In the genomic region with DNA sequence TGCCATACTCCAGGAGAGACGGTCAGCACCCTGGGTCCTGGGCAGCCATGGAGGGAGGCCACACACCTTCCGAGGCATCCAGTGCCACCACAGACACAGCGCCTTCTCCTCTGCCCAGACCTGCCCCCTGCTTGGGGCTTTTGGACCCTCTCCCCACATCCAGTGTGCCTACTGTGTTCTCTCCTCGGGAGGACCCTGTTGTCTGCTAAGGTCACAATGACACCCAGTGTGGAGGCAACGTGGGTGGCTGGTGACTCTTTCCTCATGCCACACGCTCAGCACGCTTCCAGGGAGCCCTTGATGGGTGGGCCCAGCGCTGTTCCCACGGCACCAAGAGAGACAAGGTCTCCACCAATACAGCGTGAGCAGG, we compare ENCODE assay signal across 19 cellular contexts.
DNase-seq lines count a peak whose midpoint lies in the region; ATAC-seq, FAIRE-seq and TF ChIP-seq lines count a peak whose summit lies in the region.
"Had no signal": no experiment of that assay in that cellular context is flagged by ENCODE, and none has a peak within 500 bp of the region (broad histone marks: within the 10 kb centered on the region; RNA-seq: fewer than 3 reads in every experiment).

No MANE protein-coding gene starts in this region.

- H3K4me3 Mint-ChIP-seq in T-helper 17 cell (no peak overlapping the region), Calu3 (ENCODE audit: low read depth, unreplicated experiment) (no peak overlapping the region)

- H3K27ac Mint-ChIP-seq in T-helper 17 cell (peak overlapping the region; percentile 65), Calu3 (ENCODE audit: unreplicated experiment) (no peak overlapping the region)

- DNase-seq in A673 (ENCODE audit: low spot score) (no peak), T-helper 17 cell (no peak), keratinocyte (ENCODE audit: low read depth, low spot score) (no peak), posterior vena cava (ENCODE audit: low spot score) (peak; percentile 58), Calu3 (no peak), NCI-H146 treated with DMSO at 0.1 percent for 48 hours (lab: John Stamatoyannopoulos, UW; ENCODE audit: unreplicated experiment) (no peak)
- DNase-seq: KBM-7; NCI-H1048; NCI-H146; NCI-H2107; NCI-H345; NCI-H69; NK-92 treated with Interleukin-12 subunit alpha and Interleukin-12 subunit beta, amount 100 ng/mL, for 24 hours had no signal

- POLR2A ChIA-PET in A673 (lab: Charles Lee; ENCODE audit: low non-redundant PET) = no interaction called here

- peak overlapping the region; percentile 39 for H2AFZ ChIP-seq in keratinocyte (ENCODE audit: control insufficient read depth, low read length)

- H3K9me1 ChIP-seq in keratinocyte (ENCODE audit: control insufficient read depth, extremely low read depth, insufficient read depth, low read length) = no peaks in the 10 kb centered on the region

- no peaks in the 10 kb centered on the region for H3K79me2 ChIP-seq in keratinocyte (ENCODE audit: control insufficient read depth, insufficient read depth, low read length)

- peaks cover 7% of the 10 kb centered on the region for H3K27me3 Mint-ChIP-seq in T-helper 17 cell
- H3K27me3 Mint-ChIP-seq in Calu3 (ENCODE audit: unreplicated experiment) = no peaks in the 10 kb centered on the region

- H3K4me3 ChIP-seq in A673 (ENCODE audit: low read depth, low read length, poor library complexity, severe bottlenecking) (no peak overlapping the region), keratinocyte (ENCODE audit: control insufficient read depth in 2 of 3, extremely low read depth in 1 of 3, insufficient read depth in 2 of 3, low read depth in 1 of 3, low read length in 3 of 3) (no peak overlapping the region)
- H3K4me3 ChIP-seq: A549, GM12878, HAP-1 had no signal

- BruUV-seq in A673 (replicated peaks; lab: Mats Ljungman, UMichigan) (no TSS peak), Calu3 (replicated peaks; lab: Mats Ljungman, UMichigan) (no TSS peak)

- H3K4me2 ChIP-seq in keratinocyte (ENCODE audit: control insufficient read depth, extremely low read depth, insufficient read depth, low read depth, low read length) = peak overlapping the region; percentile 14
- H3K4me2 ChIP-seq: A549 had no signal

- H3K4me1 Mint-ChIP-seq in T-helper 17 cell (peaks cover 2% of the 10 kb centered on the region), Calu3 (ENCODE audit: low read depth, unreplicated experiment) (no peaks in the 10 kb centered on the region)

- H3K27ac ChIP-seq in A673 (ENCODE audit: low read depth, low read length, poor library complexity, severe bottlenecking) = peak overlapping the region; percentile 96
- H3K27ac ChIP-seq in keratinocyte (ENCODE audit: control insufficient read depth, insufficient read depth, low read length) = no peak overlapping the region
- H3K27ac ChIP-seq: A549, HL-60 had no signal

- CTCF ChIA-PET in A673 (lab: Charles Lee) = no interaction called here
- CTCF ChIA-PET in Calu3 (lab: Charles Lee) = no interaction called here

- FAIRE-seq in keratinocyte (lab: Jason Lieb, UNC) = no peak
- FAIRE-seq: A549, GM12878, GM18507 had no signal

- H3K9me3 ChIP-seq in A673 (ENCODE audit: low read depth, low read length, poor library complexity, severe bottlenecking) = peaks cover 6% of the 10 kb centered on the region
- H3K9me3 ChIP-seq in T-helper 17 cell (ENCODE audit: control insufficient read depth, low read length, poor library complexity, severe bottlenecking) = no peaks in the 10 kb centered on the region
- no peaks in the 10 kb centered on the region for H3K9me3 ChIP-seq in keratinocyte (ENCODE audit: control insufficient read depth, low read depth, low read length)
- H3K9me3 ChIP-seq: A549, HAP-1 had no signal

- no peak overlapping the region for H3K9ac ChIP-seq in keratinocyte (ENCODE audit: control insufficient read depth, extremely low read depth, insufficient read depth, low read length)

- intact Hi-C loops in A673 (cut with micrococcal nuclease; ENCODE audit: unreplicated experiment) = no loop called here
- intact Hi-C loops in posterior vena cava (cut with DNase I) = no loop called here
- intact Hi-C loops in Calu3 (cut with micrococcal nuclease; ENCODE audit: unreplicated experiment) = no loop called here

- ATAC-seq in T-helper 17 cell = no peak
- no peak for ATAC-seq in HG02981 (IDR thresholded peaks at IDR 0.05; ENCODE audit: unreplicated experiment)
- ATAC-seq: GM12878 had no signal

- TF ChIP-seq CTCF in A673 (conservative IDR thresholded peaks at IDR 0.05; ENCODE audit: low read depth, low read length) (no peak), keratinocyte (optimal IDR thresholded peaks at IDR 0.05 in 1 of 3, IDR thresholded peaks at IDR 0.05 in 1 of 3, conservative IDR thresholded peaks at IDR 0.05 in 1 of 3; ENCODE audit: extremely low read depth in 1 of 3, insufficient read depth in 2 of 3, low read length in 3 of 3) (no peak), Calu3 (IDR thresholded peaks at IDR 0.05; ENCODE audit: unreplicated experiment) (no peak)

- peaks cover under 1% of the 10 kb centered on the region for H3K36me3 Mint-ChIP-seq in T-helper 17 cell (ENCODE audit: low read depth)
- H3K36me3 Mint-ChIP-seq in Calu3 (ENCODE audit: insufficient read depth, unreplicated experiment) = no peaks in the 10 kb centered on the region

- dilution Hi-C loops in keratinocyte (cut with MboI; ENCODE audit: extremely low pct_ligation_motif_present, low sequenced_read_pairs) = no loop called here

- H3K4me1 ChIP-seq in A673 (ENCODE audit: insufficient read depth, low read length, poor library complexity, severe bottlenecking) = peaks cover 49% of the 10 kb centered on the region
- peaks cover 5% of the 10 kb centered on the region for H3K4me1 ChIP-seq in keratinocyte (ENCODE audit: control insufficient read depth, extremely low read depth, insufficient read depth, low read length)
- H3K4me1 ChIP-seq: A549, HAP-1 had no signal

- H3K27me3 ChIP-seq in A673 (replicated peaks; ENCODE audit: insufficient read depth, low read depth, low read length, poor library complexity) (no peaks in the 10 kb centered on the region), keratinocyte (ENCODE audit: control insufficient read depth, extremely low read depth, insufficient read depth, low read length) (no peaks in the 10 kb centered on the region)

- H3K9me3 Mint-ChIP-seq in Calu3 (ENCODE audit: low read depth, unreplicated experiment) = no peaks in the 10 kb centered on the region

- no peaks in the 10 kb centered on the region for H4K20me1 ChIP-seq in keratinocyte (ENCODE audit: control insufficient read depth, extremely low read depth, insufficient read depth, low read length)

- H3K36me3 ChIP-seq in A673 (ENCODE audit: insufficient read depth, low read length, poor library complexity, severe bottlenecking) (no peaks in the 10 kb centered on the region), keratinocyte (ENCODE audit: control insufficient read depth in 2 of 2, extremely low read depth in 1 of 2, insufficient read depth in 2 of 2, low read length in 2 of 2) (no peaks in the 10 kb centered on the region)
- H3K36me3 ChIP-seq: HAP-1 had no signal
